Comparison of ENCODE assay signal across 8 cellular contexts in the genomic region with DNA sequence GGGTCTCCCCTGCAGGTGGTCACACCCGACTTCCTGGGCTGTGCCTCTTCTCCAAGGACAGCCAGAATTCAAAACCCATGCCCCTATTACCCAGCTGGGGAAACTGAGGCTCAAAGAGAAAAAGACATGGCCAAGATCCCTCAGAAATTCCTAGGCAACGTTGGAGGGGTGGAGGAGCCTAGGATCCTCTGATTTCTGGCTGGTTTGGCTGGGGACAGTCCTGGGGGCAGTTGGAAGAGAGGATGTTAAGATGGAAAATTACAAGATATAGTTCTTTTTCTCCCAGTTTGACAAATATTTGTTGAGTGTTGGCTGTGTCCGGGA. TPM values are rescaled to one million over a fixed set of nuclear protein-coding genes. Genes with fewer than 3 reads are reported as not detected.
DNase-seq lines count a peak whose midpoint lies in the region; ATAC-seq and TF ChIP-seq lines count a peak whose summit lies in the region.

No MANE protein-coding gene starts in this region.

- no peaks in the 10 kb centered on the region for H3K36me3 ChIP-seq in A673 (ENCODE audit: insufficient read depth, low read length, poor library complexity, severe bottlenecking)
- peaks cover 13% of the 10 kb centered on the region for H3K36me3 ChIP-seq in HUES64 (ENCODE audit: insufficient read depth, low read length)

- 28% methylated on average over 3 of the region's 3 CpGs for WGBS in HUES64

- CTCF ChIA-PET in A673 (lab: Charles Lee), result no interaction called here

- H3K4me3 ChIP-seq in A673 (ENCODE audit: low read depth, low read length, poor library complexity, severe bottlenecking), result peak overlapping the region; percentile 93
- peak overlapping the region; percentile 71 for H3K4me3 ChIP-seq in HUES64 (ENCODE audit: low read length)
- H3K4me3 ChIP-seq in choroid plexus epithelial cell (ENCODE audit: low read depth, low read length), result peak overlapping the region; percentile 84

- H3K4me3 Mint-ChIP-seq in naive B cell, result peak overlapping the region; percentile 76 to 100 (median 98)

- H3K27me3 Mint-ChIP-seq in naive B cell, result no peaks in the 10 kb centered on the region

- DNase-seq in A673 (ENCODE audit: low spot score) (no peak), choroid plexus epithelial cell (ENCODE audit: low read depth) (no peak), naive B cell (no peak)
- no peak for DNase-seq in activated CD4-positive, alpha-beta T cell treated with anti-CD3 and anti-CD28 coated beads for 1 hour

- peaks cover 0 to 5% of the 10 kb centered on the region in 2 donors for H3K36me3 Mint-ChIP-seq in naive B cell

- H3K4me1 ChIP-seq in A673 (ENCODE audit: insufficient read depth, low read length, poor library complexity, severe bottlenecking), result peaks cover 10% of the 10 kb centered on the region
- peaks cover 11% of the 10 kb centered on the region for H3K4me1 ChIP-seq in HUES64 (ENCODE audit: insufficient read depth, low read length)

- peak overlapping the region; percentile 69 for H3K9ac ChIP-seq in HUES64 (ENCODE audit: low read depth, low read length)

- POLR2A ChIA-PET in A673 (lab: Charles Lee; ENCODE audit: low non-redundant PET), result no interaction called here

- H3K27ac ChIP-seq in A673 (ENCODE audit: low read depth, low read length, poor library complexity, severe bottlenecking), result peak overlapping the region; percentile 83
- peak overlapping the region; percentile 100 for H3K27ac ChIP-seq in HUES64 (ENCODE audit: low read depth, low read length)

- peaks cover 37 to 67% (median 53%) of the 10 kb centered on the region in 3 donors for H3K4me1 Mint-ChIP-seq in naive B cell

- ATAC-seq in naive B cell (ENCODE audit: low read depth in 2 of 2) (no peak), GM21619 (IDR thresholded peaks at IDR 0.05; ENCODE audit: unreplicated experiment) (no peak), HG02970 (IDR thresholded peaks at IDR 0.05; ENCODE audit: low FRiP score, unreplicated experiment) (no peak), GM18505 (IDR thresholded peaks at IDR 0.05; ENCODE audit: unreplicated experiment) (no peak)

- TF ChIP-seq CTCF in A673 (conservative IDR thresholded peaks at IDR 0.05; ENCODE audit: low read depth, low read length), result no peak
- TF ChIP-seq CTCF in choroid plexus epithelial cell (conservative IDR thresholded peaks at IDR 0.05; ENCODE audit: low read depth, low read length), result no peak

- intact Hi-C loops in A673 (cut with micrococcal nuclease; ENCODE audit: unreplicated experiment), result loop anchor here (5.0 kb wide), 1 partner anchor 133 kb away; no protein-coding TSS in a partner anchor

- no TSS peak for BruUV-seq in A673 (replicated peaks; lab: Mats Ljungman, UMichigan)

- H3K9me3 Mint-ChIP-seq in naive B cell, result no peaks in the 10 kb centered on the region

- H3K27me3 ChIP-seq in A673 (replicated peaks; ENCODE audit: insufficient read depth, low read depth, low read length, poor library complexity), result no peaks in the 10 kb centered on the region
- H3K27me3 ChIP-seq in HUES64 (ENCODE audit: insufficient read depth, low read length), result no peaks in the 10 kb centered on the region

- no peak for TF ChIP-seq POLR2A in GM18505 (IDR thresholded peaks at IDR 0.05; ENCODE audit: borderline replicate concordance, extremely low read depth, insufficient read depth, insufficient read length)

- peak overlapping the region; percentile 49 to 97 (median 72) for H3K27ac Mint-ChIP-seq in naive B cell

- no peaks in the 10 kb centered on the region for H3K9me3 ChIP-seq in A673 (ENCODE audit: low read depth, low read length, poor library complexity, severe bottlenecking)
- no peaks in the 10 kb centered on the region for H3K9me3 ChIP-seq in HUES64 (ENCODE audit: insufficient read depth, low read depth, low read length)

RNA-seq across cellular contexts. Expression of gene VASP, which starts 2.4 kb away (rescaled TPM):
- total RNA-seq in A673 (2021), result 89.6 and 102 TPM in 2 replicates
- polyA plus RNA-seq in HUES64 (2013, experiment 1 of 2), result 92.8 TPM
- polyA plus RNA-seq in HUES64 (2013, experiment 2 of 2), result 93.5 TPM
- 10 to 100 TPM; 51.5 to 87.2 (median 64.3) TPM for polyA plus RNA-seq in naive B cell (ENCODE audit: low read depth in 6 of 6)

RNA-seq across cellular contexts. Expression of gene PPM1N, which starts 11.4 kb away (rescaled TPM):
- total RNA-seq in A673 (2021), result 0.80 and 1.6 TPM in 2 replicates
- polyA plus RNA-seq in HUES64 (2013, experiment 1 of 2), result 5.5 TPM
- polyA plus RNA-seq in HUES64 (2013, experiment 2 of 2), result 4.8 TPM
- polyA plus RNA-seq in naive B cell (ENCODE audit: low read depth in 6 of 6), result 1 to 10 TPM; 1.6 to 3.4 (median 2.4) TPM

RNA-seq across cellular contexts. Expression of gene RTN2, which starts 12.8 kb away (rescaled TPM):
- 6.6 and 9.1 TPM in 2 replicates for total RNA-seq in A673 (2021)
- polyA plus RNA-seq in HUES64 (2013, experiment 1 of 2), result 17.2 TPM
- 18.8 TPM for polyA plus RNA-seq in HUES64 (2013, experiment 2 of 2)
- polyA plus RNA-seq in naive B cell (ENCODE audit: low read depth in 6 of 6), result under 1 TPM in 3 of 6 donors, not detected in 3; 0.28 to 0.58 (median 0.47) TPM

RNA-seq across cellular contexts. Expression of gene FOSB, which starts 41.9 kb away (rescaled TPM):
- 1.0 and 1.9 TPM in 2 replicates for total RNA-seq in A673 (2021)
- 0.25 TPM for polyA plus RNA-seq in HUES64 (2013, experiment 1 of 2)
- polyA plus RNA-seq in HUES64 (2013, experiment 2 of 2), result 0.44 TPM
- polyA plus RNA-seq in naive B cell (ENCODE audit: low read depth in 6 of 6), result 100 to 1,000 TPM in 1 of 6 donors, 10 to 100 TPM in 5; 26.6 to 110 (median 82.1) TPM
